8 cellular contexts compared by ENCODE assay signal in the genomic region with DNA sequence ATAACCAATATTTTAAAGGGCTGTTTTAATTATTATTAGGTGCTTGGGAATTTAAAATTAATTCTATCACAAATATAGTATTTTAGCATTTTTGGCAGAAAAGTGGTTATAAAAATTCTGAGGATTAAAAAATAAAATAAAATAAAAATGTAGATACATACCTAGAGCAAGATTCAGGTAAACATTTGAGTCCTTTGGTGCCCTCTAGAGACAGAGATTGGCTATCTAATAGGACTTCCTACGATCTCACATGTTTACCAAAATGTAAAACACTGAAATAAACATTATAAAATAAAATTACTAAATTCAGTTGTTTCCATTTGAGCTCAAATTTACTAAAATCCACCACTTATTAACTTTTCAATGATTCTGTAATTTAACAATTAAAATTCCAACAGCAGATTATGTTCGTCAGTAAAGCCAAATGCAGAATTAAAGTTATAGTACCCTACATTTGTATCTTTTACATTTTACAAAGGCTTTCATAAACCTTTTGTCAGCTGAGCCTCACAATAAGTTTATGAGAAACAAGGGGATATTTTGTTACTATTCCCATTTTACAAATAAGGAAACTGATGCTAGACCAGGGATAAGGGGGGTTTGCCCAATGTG. TPM values are rescaled to one million over a fixed set of nuclear protein-coding genes. Genes with fewer than 3 reads are reported as not detected.
DNase-seq lines count a peak whose midpoint lies in the region; ATAC-seq and TF ChIP-seq lines count a peak whose summit lies in the region.

No MANE protein-coding gene starts in this region.

- TF ChIP-seq POLR2A in breast epithelium (IDR thresholded peaks at IDR 0.05) = no peak
- TF ChIP-seq POLR2A in transverse colon (IDR thresholded peaks at IDR 0.05) = no peak

- TF ChIP-seq CTCF in MCF 10A (IDR thresholded peaks at IDR 0.05; ENCODE audit: unreplicated experiment) (peak; percentile 44), breast epithelium (IDR thresholded peaks at IDR 0.05) (no peak), fibroblast of mammary gland (conservative IDR thresholded peaks at IDR 0.05; ENCODE audit: control insufficient read depth, insufficient read depth, low read depth, low read length) (peak; percentile 53), transverse colon (IDR thresholded peaks at IDR 0.05) (peak; percentile 25 to 46 (median 37))

- no peak for ATAC-seq in GM19324 (IDR thresholded peaks at IDR 0.05; ENCODE audit: low FRiP score, unreplicated experiment)

- 51 to 52% methylated on average over 2 of the region's 2 CpGs for WGBS in transverse colon (ENCODE audit: low coverage in 1 of 2), 2 donors

- POLR2A ChIA-PET in MCF 10A (lab: Yijun Ruan, JAX) = interaction anchor here (0.7 to 1.0 kb wide), 2 partner anchors 228 to 1800 kb away, joined by 3 to 5 read pairs; no protein-coding TSS in a partner anchor

- in situ Hi-C loops in transverse colon (cut with MboI; ENCODE audit: low pct_ligation_motif_present in 1 of 4, low pct_unique_long_range_greater_than_20kb in 1 of 4, low sequenced_read_pairs in 3 of 4) = no loop called here

- H3K27me3 ChIP-seq in breast epithelium (no peaks in the 10 kb centered on the region), NT2/D1 (ENCODE audit: insufficient read depth, insufficient read length) (no peaks in the 10 kb centered on the region), transverse colon (no peaks in the 10 kb centered on the region)

- H3K4me1 ChIP-seq in breast epithelium (no peaks in the 10 kb centered on the region), NT2/D1 (ENCODE audit: insufficient read depth, insufficient read length) (no peaks in the 10 kb centered on the region), transverse colon (no peaks in the 10 kb centered on the region)

- no peak overlapping the region for H3K4me3 Mint-ChIP-seq in MCF 10A (ENCODE audit: unreplicated experiment)
- H3K4me3 Mint-ChIP-seq in activated naive CD4-positive, alpha-beta T cell treated with anti-CD3 and anti-CD28 coated beads, Interleukin-2, amount 10 ng/mL, durations not matched to agents 7 days and 5 days = no peak overlapping the region

- intact Hi-C loops in MCF 10A (cut with micrococcal nuclease) (loop anchor here (1.0 to 2.0 kb wide), 3 partner anchors 115 to 228 kb away; no protein-coding TSS in a partner anchor), breast epithelium (cut with DNase I; ENCODE audit: low total_unique reads) (no loop called here), transverse colon (cut with DNase I; ENCODE audit: low total_unique reads) (no loop called here)

- H3K9me3 ChIP-seq in breast epithelium = no peaks in the 10 kb centered on the region
- no peaks in the 10 kb centered on the region for H3K9me3 ChIP-seq in NT2/D1 (ENCODE audit: insufficient read depth, low read length)
- H3K9me3 ChIP-seq in transverse colon = no peaks in the 10 kb centered on the region

- DNase-seq in MCF 10A (ENCODE audit: unreplicated experiment) = peak; percentile 63
- DNase-seq in breast epithelium (ENCODE audit: low spot score in 2 of 2) = no peak
- DNase-seq in NT2/D1 (ENCODE audit: low read depth, low spot score) = peak; percentile 15
- peak; percentile 52 for DNase-seq in fibroblast of mammary gland (ENCODE audit: low read depth)
- DNase-seq in transverse colon = no peak
- DNase-seq in activated naive CD4-positive, alpha-beta T cell treated with anti-CD3 and anti-CD28 coated beads, Interleukin-2, amount 10 ng/mL, durations not matched to agents 7 days and 5 days = no peak
- no peak for DNase-seq in GM19240 (ENCODE audit: insufficient read length, low spot score)

- H3K4me1 Mint-ChIP-seq in MCF 10A (ENCODE audit: insufficient read depth, unreplicated experiment) = no peaks in the 10 kb centered on the region
- peaks cover 10% of the 10 kb centered on the region for H3K4me1 Mint-ChIP-seq in activated naive CD4-positive, alpha-beta T cell treated with anti-CD3 and anti-CD28 coated beads, Interleukin-2, amount 10 ng/mL, durations not matched to agents 7 days and 5 days

- no peaks in the 10 kb centered on the region for H3K27me3 Mint-ChIP-seq in MCF 10A (ENCODE audit: insufficient read depth, unreplicated experiment)
- no peaks in the 10 kb centered on the region for H3K27me3 Mint-ChIP-seq in activated naive CD4-positive, alpha-beta T cell treated with anti-CD3 and anti-CD28 coated beads, Interleukin-2, amount 10 ng/mL, durations not matched to agents 7 days and 5 days

- H3K36me3 ChIP-seq in breast epithelium = no peaks in the 10 kb centered on the region
- H3K36me3 ChIP-seq in NT2/D1 (ENCODE audit: insufficient read depth, insufficient read length, low read length) = peaks cover 20% of the 10 kb centered on the region
- no peaks in the 10 kb centered on the region for H3K36me3 ChIP-seq in transverse colon

- no peak overlapping the region for H3K4me3 ChIP-seq in breast epithelium
- no peak overlapping the region for H3K4me3 ChIP-seq in NT2/D1 (ENCODE audit: insufficient read length, low read depth)
- no peak overlapping the region for H3K4me3 ChIP-seq in fibroblast of mammary gland (ENCODE audit: control insufficient read depth, low read depth, low read length)
- no peak overlapping the region for H3K4me3 ChIP-seq in transverse colon

- H3K27ac ChIP-seq in breast epithelium (no peak overlapping the region), transverse colon (no peak overlapping the region)

- H3K36me3 Mint-ChIP-seq in MCF 10A (ENCODE audit: insufficient read depth, unreplicated experiment) = peaks cover 4% of the 10 kb centered on the region
- H3K36me3 Mint-ChIP-seq in activated naive CD4-positive, alpha-beta T cell treated with anti-CD3 and anti-CD28 coated beads, Interleukin-2, amount 10 ng/mL, durations not matched to agents 7 days and 5 days = no peaks in the 10 kb centered on the region

- CTCF ChIA-PET in MCF 10A (lab: Yijun Ruan, JAX) = interaction anchor here (0.6 to 4.2 kb wide), 13 partner anchors 9 to 1610 kb away, joined by 3 to 87 read pairs (median 4); no protein-coding TSS in a partner anchor
- CTCF ChIA-PET in activated naive CD4-positive, alpha-beta T cell treated with anti-CD3 and anti-CD28 coated beads, Interleukin-2, amount 10 ng/mL, durations not matched to agents 7 days and 5 days (lab: Charles Lee) = interaction anchor here (0.7 to 1.7 kb wide), 7 partner anchors 10 to 407 kb away, joined by 3 to 6 read pairs (median 3); no protein-coding TSS in a partner anchor

- no peak overlapping the region for H3K9ac ChIP-seq in NT2/D1 (ENCODE audit: insufficient read length, low read depth)

- H3K27ac Mint-ChIP-seq in MCF 10A (ENCODE audit: low read depth, unreplicated experiment) = no peak overlapping the region
- no peak overlapping the region for H3K27ac Mint-ChIP-seq in activated naive CD4-positive, alpha-beta T cell treated with anti-CD3 and anti-CD28 coated beads, Interleukin-2, amount 10 ng/mL, durations not matched to agents 7 days and 5 days

- BruUV-seq in MCF 10A (replicated peaks; lab: Mats Ljungman, UMichigan) = no TSS peak

- no peaks in the 10 kb centered on the region for H3K9me3 Mint-ChIP-seq in MCF 10A (ENCODE audit: unreplicated experiment)
- H3K9me3 Mint-ChIP-seq in activated naive CD4-positive, alpha-beta T cell treated with anti-CD3 and anti-CD28 coated beads, Interleukin-2, amount 10 ng/mL, durations not matched to agents 7 days and 5 days = no peaks in the 10 kb centered on the region

- TF ChIP-seq EP300 in transverse colon (IDR thresholded peaks at IDR 0.05; ENCODE audit: low read depth) = no peak

RNA-seq across cellular contexts. Expression of a gene that starts 27.7 kb away (rescaled TPM):
- 23.4 and 30.1 TPM in 2 replicates for total RNA-seq in MCF 10A (2022)
- total RNA-seq in breast epithelium = 10 to 100 TPM; 19.8 to 26.3 (median 21.6) TPM
- 10 to 100 TPM; 11.7 to 90.5 (median 31.7) TPM for total RNA-seq in transverse colon

Comparison
In these comparisons a context has a peak if more than half of its experiments do, and no peak if none do; other contexts are left out.
1. DNase-seq: peak in MCF 10A (single experiment), NT2/D1 (single experiment) and fibroblast of mammary gland (single experiment); none in breast epithelium (0 of 2), transverse colon (single experiment), activated naive CD4-positive, alpha-beta T cell treated with anti-CD3 and anti-CD28 coated beads, Interleukin-2, amount 10 ng/mL, durations not matched to agents 7 days and 5 days (single experiment) and GM19240 (single experiment).
2. CTCF ChIP-seq: peak in MCF 10A (single experiment), fibroblast of mammary gland (single experiment) and transverse colon (5 of 5); none in breast epithelium (0 of 3).